In genomic region chr5:10825897-10826644, GRCh38 we compare ENCODE assay signal across 11 cellular contexts.
DNase-seq lines count a peak whose midpoint lies in the region; ATAC-seq and TF ChIP-seq lines count a peak whose summit lies in the region.
"Had no signal": no experiment of that assay in that cellular context is flagged by ENCODE, and none has a peak within 500 bp of the region (broad histone marks: within the 10 kb centered on the region; RNA-seq: fewer than 3 reads in every experiment).

No MANE protein-coding gene starts in this region.

- TF ChIP-seq POLR2A in esophagus squamous epithelium (IDR thresholded peaks at IDR 0.05), result no peak

- ATAC-seq in GM19397 (IDR thresholded peaks at IDR 0.05; ENCODE audit: unreplicated experiment) (peak; percentile 57), HG03175 (IDR thresholded peaks at IDR 0.05; ENCODE audit: unreplicated experiment) (peak; percentile 57), left ventricle myocardium superior (no peak)

- H3K9me3 Mint-ChIP-seq in activated CD4-positive, alpha-beta memory T cell treated with anti-CD3 and anti-CD28 coated beads, Interleukin-2, amount 10 ng/mL, durations not matched to agents 7 days and 5 days, result no peaks in the 10 kb centered on the region
- H3K9me3 Mint-ChIP-seq in activated T-helper 1 cell treated with anti-CD3 and anti-CD28 coated beads, Interleukin-12 subunit alpha, Interleukin-12 subunit beta, Interleukin-2, Interleukin-4 antibody, amounts not matched to agents 30 ng/mL and 10 ng/mL and 1 ng/mL, durations not matched to agents 14 hours and 24 hours and 36 hours, result no peaks in the 10 kb centered on the region
- H3K9me3 Mint-ChIP-seq: CD4-positive, alpha-beta memory T cell had no signal

- H3K27me3 ChIP-seq in esophagus squamous epithelium, result peaks cover 0 to 13% (median 0%) of the 10 kb centered on the region in 4 donors

- POLR2A ChIA-PET in activated CD4-positive, alpha-beta memory T cell treated with anti-CD3 and anti-CD28 coated beads, Interleukin-2, amount 10 ng/mL, durations not matched to agents 7 days and 5 days (lab: Charles Lee), result no interaction called here

- CTCF ChIA-PET in activated CD4-positive, alpha-beta memory T cell treated with anti-CD3 and anti-CD28 coated beads, Interleukin-2, amount 10 ng/mL, durations not matched to agents 7 days and 5 days (lab: Charles Lee), result no interaction called here

- H3K4me3 ChIP-seq in WI38 (ENCODE audit: low read depth, low read length), result no peak overlapping the region
- H3K4me3 ChIP-seq in esophagus squamous epithelium, result no peak overlapping the region

- no peak overlapping the region for H3K4me3 Mint-ChIP-seq in activated CD4-positive, alpha-beta memory T cell treated with anti-CD3 and anti-CD28 coated beads, Interleukin-2, amount 10 ng/mL, durations not matched to agents 7 days and 5 days
- H3K4me3 Mint-ChIP-seq in activated T-helper 1 cell treated with anti-CD3 and anti-CD28 coated beads, Interleukin-12 subunit alpha, Interleukin-12 subunit beta, Interleukin-2, Interleukin-4 antibody, amounts not matched to agents 30 ng/mL and 10 ng/mL and 1 ng/mL, durations not matched to agents 14 hours and 24 hours and 36 hours, result no peak overlapping the region
- H3K4me3 Mint-ChIP-seq: CD4-positive, alpha-beta memory T cell had no signal

- no peaks in the 10 kb centered on the region for H3K36me3 Mint-ChIP-seq in activated CD4-positive, alpha-beta memory T cell treated with anti-CD3 and anti-CD28 coated beads, Interleukin-2, amount 10 ng/mL, durations not matched to agents 7 days and 5 days (ENCODE audit: low read depth)
- H3K36me3 Mint-ChIP-seq in activated T-helper 1 cell treated with anti-CD3 and anti-CD28 coated beads, Interleukin-12 subunit alpha, Interleukin-12 subunit beta, Interleukin-2, Interleukin-4 antibody, amounts not matched to agents 30 ng/mL and 10 ng/mL and 1 ng/mL, durations not matched to agents 14 hours and 24 hours and 36 hours (ENCODE audit: low read depth), result no peaks in the 10 kb centered on the region
- H3K36me3 Mint-ChIP-seq: CD4-positive, alpha-beta memory T cell had no signal

- WGBS in esophagus squamous epithelium, 2 donors, result 72 to 74% methylated on average over 4 of the region's 4 CpGs

- intact Hi-C loops in esophagus squamous epithelium (cut with DNase I), result no loop called here
- intact Hi-C loops in activated T-helper 1 cell treated with anti-CD3 and anti-CD28 coated beads, Interleukin-12 subunit alpha, Interleukin-12 subunit beta, Interleukin-2, Interleukin-4 antibody, amounts not matched to agents 30 ng/mL and 10 ng/mL and 1 ng/mL, durations not matched to agents 14 hours and 24 hours and 36 hours (cut with micrococcal nuclease), result no loop called here
- intact Hi-C loops in left ventricle myocardium superior (cut with micrococcal nuclease), result no loop called here

- no peaks in the 10 kb centered on the region for H3K36me3 ChIP-seq in esophagus squamous epithelium

- H3K4me1 ChIP-seq in esophagus squamous epithelium, result no peaks in the 10 kb centered on the region

- no peak overlapping the region for H3K27ac ChIP-seq in esophagus squamous epithelium

- H3K4me1 Mint-ChIP-seq in activated CD4-positive, alpha-beta memory T cell treated with anti-CD3 and anti-CD28 coated beads, Interleukin-2, amount 10 ng/mL, durations not matched to agents 7 days and 5 days, result no peaks in the 10 kb centered on the region
- no peaks in the 10 kb centered on the region for H3K4me1 Mint-ChIP-seq in activated T-helper 1 cell treated with anti-CD3 and anti-CD28 coated beads, Interleukin-12 subunit alpha, Interleukin-12 subunit beta, Interleukin-2, Interleukin-4 antibody, amounts not matched to agents 30 ng/mL and 10 ng/mL and 1 ng/mL, durations not matched to agents 14 hours and 24 hours and 36 hours (ENCODE audit: low read depth)
- H3K4me1 Mint-ChIP-seq: CD4-positive, alpha-beta memory T cell had no signal

- DNase-seq in Daoy (ENCODE audit: low read depth) (peak; percentile 9), esophagus squamous epithelium (lab: John Stamatoyannopoulos, UW) (no peak), left ventricle myocardium superior (no peak)
- DNase-seq in activated CD4-positive, alpha-beta memory T cell treated with anti-CD3 and anti-CD28 coated beads, Interleukin-2, amount 10 ng/mL, durations not matched to agents 7 days and 5 days, result no peak
- no peak for DNase-seq in activated T-helper 1 cell treated with anti-CD3 and anti-CD28 coated beads, Interleukin-12 subunit alpha, Interleukin-12 subunit beta, Interleukin-2, Interleukin-4 antibody, amounts not matched to agents 30 ng/mL and 10 ng/mL and 1 ng/mL, durations not matched to agents 14 hours and 24 hours and 36 hours (ENCODE audit: low spot score)
- DNase-seq: activated CD4-positive, alpha-beta T cell treated with anti-CD3 and anti-CD28 coated beads, Interleukin-2, amount 50 U/mL, for 1 hour; CD4-positive, alpha-beta memory T cell; NCI-H345 had no signal

- TF ChIP-seq CTCF in WI38 (IDR thresholded peaks at IDR 0.05; ENCODE audit: low read depth, low read length) (0 out of 2 replicates have a peak, but pooled peaks have one; percentile 3), esophagus squamous epithelium (IDR thresholded peaks at IDR 0.05) (no peak)

- H3K9me3 ChIP-seq in esophagus squamous epithelium, result no peaks in the 10 kb centered on the region

- H3K27ac Mint-ChIP-seq in activated CD4-positive, alpha-beta memory T cell treated with anti-CD3 and anti-CD28 coated beads, Interleukin-2, amount 10 ng/mL, durations not matched to agents 7 days and 5 days, result no peak overlapping the region
- H3K27ac Mint-ChIP-seq in activated T-helper 1 cell treated with anti-CD3 and anti-CD28 coated beads, Interleukin-12 subunit alpha, Interleukin-12 subunit beta, Interleukin-2, Interleukin-4 antibody, amounts not matched to agents 30 ng/mL and 10 ng/mL and 1 ng/mL, durations not matched to agents 14 hours and 24 hours and 36 hours, result no peak overlapping the region
- H3K27ac Mint-ChIP-seq: CD4-positive, alpha-beta memory T cell had no signal

- peaks cover 10% of the 10 kb centered on the region for H3K27me3 Mint-ChIP-seq in activated CD4-positive, alpha-beta memory T cell treated with anti-CD3 and anti-CD28 coated beads, Interleukin-2, amount 10 ng/mL, durations not matched to agents 7 days and 5 days
- peaks cover 13% of the 10 kb centered on the region for H3K27me3 Mint-ChIP-seq in activated T-helper 1 cell treated with anti-CD3 and anti-CD28 coated beads, Interleukin-12 subunit alpha, Interleukin-12 subunit beta, Interleukin-2, Interleukin-4 antibody, amounts not matched to agents 30 ng/mL and 10 ng/mL and 1 ng/mL, durations not matched to agents 14 hours and 24 hours and 36 hours (ENCODE audit: insufficient read depth)
